Comparison of ENCODE assay signal across 9 cellular contexts in genomic region chr22:39242389-39242808, GRCh38. TPM values are rescaled to one million over a fixed set of nuclear protein-coding genes. Genes with fewer than 3 reads are reported as not detected.
DNase-seq lines count a peak whose midpoint lies in the region; ATAC-seq and TF ChIP-seq lines count a peak whose summit lies in the region.
"Had no signal": no experiment of that assay in that cellular context is flagged by ENCODE, and none has a peak within 500 bp of the region (broad histone marks: within the 10 kb centered on the region; RNA-seq: fewer than 3 reads in every experiment).

No MANE protein-coding gene starts in this region.

- H3K4me3 ChIP-seq in Caco-2 (ENCODE audit: low read depth, low read length), result peak overlapping the region; percentile 93
- peak overlapping the region; percentile 86 for H3K4me3 ChIP-seq in RWPE2 (ENCODE audit: severe bottlenecking)
- peak overlapping the region; percentile 56 to 61 for H3K4me3 ChIP-seq in right atrium auricular region
- H3K4me3 ChIP-seq in retinal pigment epithelial cell (ENCODE audit: low read length), result peak overlapping the region; percentile 50
- H3K4me3 ChIP-seq in osteoblast (ENCODE audit: insufficient read depth, low read length), result no peak overlapping the region

- H3K36me3 Mint-ChIP-seq in Caco-2 (ENCODE audit: insufficient read depth, unreplicated experiment), result peaks cover 29% of the 10 kb centered on the region
- H3K36me3 Mint-ChIP-seq: naive B cell had no signal

- H3K9me3 ChIP-seq in Caco-2 (no peaks in the 10 kb centered on the region), RWPE2 (ENCODE audit: severe bottlenecking) (no peaks in the 10 kb centered on the region), right atrium auricular region (no peaks in the 10 kb centered on the region), osteoblast (ENCODE audit: low read depth, low read length) (no peaks in the 10 kb centered on the region)

- H3K9me3 Mint-ChIP-seq in Caco-2 (ENCODE audit: unreplicated experiment), result no peaks in the 10 kb centered on the region

- DNase-seq in Caco-2, result no peak
- no peak for DNase-seq in RWPE2 (ENCODE audit: low spot score)
- DNase-seq in right atrium auricular region (ENCODE audit: low spot score), result no peak
- DNase-seq in retinal pigment epithelial cell (ENCODE audit: low read depth), result no peak
- DNase-seq in osteoblast (ENCODE audit: insufficient read length, low spot score, missing footprints), result no peak
- DNase-seq: naive B cell had no signal

- no peak for ATAC-seq in RWPE2 (ENCODE audit: low read depth)
- no peak for ATAC-seq in GM21576 (IDR thresholded peaks at IDR 0.05; ENCODE audit: unreplicated experiment)
- ATAC-seq in HG02798 (IDR thresholded peaks at IDR 0.05; ENCODE audit: poor library complexity, unreplicated experiment), result no peak
- ATAC-seq in GM21619 (IDR thresholded peaks at IDR 0.05; ENCODE audit: unreplicated experiment), result no peak

- H3K4me1 ChIP-seq in Caco-2 (peaks cover 16% of the 10 kb centered on the region), RWPE2 (ENCODE audit: insufficient read depth, poor library complexity, severe bottlenecking) (peaks cover 32% of the 10 kb centered on the region), right atrium auricular region (peaks cover 0 to 91% of the 10 kb centered on the region in 2 donors), osteoblast (ENCODE audit: insufficient read depth, low read length) (no peaks in the 10 kb centered on the region)

- H3K79me2 ChIP-seq in osteoblast (ENCODE audit: insufficient read depth, low read length), result no peaks in the 10 kb centered on the region

- POLR2A ChIA-PET in Caco-2 (lab: Charles Lee), result interaction anchor here (1.3 kb wide), 1 partner anchor 28 kb away, joined by 5 read pairs; no protein-coding TSS in a partner anchor

- H3K27me3 ChIP-seq in Caco-2 (replicated peaks; ENCODE audit: control insufficient read depth, insufficient read depth, low read length), result no peaks in the 10 kb centered on the region
- no peaks in the 10 kb centered on the region for H3K27me3 ChIP-seq in RWPE2 (ENCODE audit: insufficient read depth, poor library complexity, severe bottlenecking)
- no peaks in the 10 kb centered on the region for H3K27me3 ChIP-seq in right atrium auricular region
- peaks cover 71% of the 10 kb centered on the region for H3K27me3 ChIP-seq in osteoblast (ENCODE audit: insufficient read depth, low read length)

- peaks cover 20% of the 10 kb centered on the region for H3K4me1 Mint-ChIP-seq in Caco-2 (ENCODE audit: low read depth, unreplicated experiment)

- H4K20me1 ChIP-seq in osteoblast (ENCODE audit: insufficient read depth, low read length), result no peaks in the 10 kb centered on the region

- H3K27me3 Mint-ChIP-seq in Caco-2 (ENCODE audit: insufficient read depth, unreplicated experiment), result no peaks in the 10 kb centered on the region

- H3K36me3 ChIP-seq in Caco-2 (ENCODE audit: control insufficient read depth, insufficient read depth, low read length) (no peaks in the 10 kb centered on the region; the same call in none of the 2 replicates), RWPE2 (ENCODE audit: low read depth) (no peaks in the 10 kb centered on the region), right atrium auricular region (no peaks in the 10 kb centered on the region), osteoblast (ENCODE audit: insufficient read depth, low read length) (no peaks in the 10 kb centered on the region)

- H2AFZ ChIP-seq in osteoblast (ENCODE audit: low read length), result no peak overlapping the region

- CTCF ChIA-PET in Caco-2 (lab: Charles Lee), result no interaction called here

- H3K4me3 Mint-ChIP-seq in Caco-2 (ENCODE audit: unreplicated experiment), result peak overlapping the region; percentile 88

- H3K27ac ChIP-seq in RWPE2 (ENCODE audit: poor library complexity, severe bottlenecking) (peak overlapping the region; percentile 81), right atrium auricular region (peak overlapping the region; percentile 87), osteoblast (ENCODE audit: low read depth, low read length) (no peak overlapping the region)

- intact Hi-C loops in Caco-2 (cut with micrococcal nuclease; ENCODE audit: unreplicated experiment), result loop anchor here (2.0 kb wide), 1 partner anchor 68 kb away; no protein-coding TSS in a partner anchor

- no TSS peak for BruUV-seq in Caco-2 (replicated peaks; lab: Mats Ljungman, UMichigan)

- TF ChIP-seq CTCF in Caco-2 (IDR thresholded peaks at IDR 0.05; ENCODE audit: insufficient read depth in 1 of 2, low read depth in 1 of 2, low read length in 1 of 2, severe bottlenecking in 1 of 2, unreplicated experiment in 1 of 2) (no peak), RWPE2 (IDR thresholded peaks at IDR 0.05; ENCODE audit: poor library complexity, severe bottlenecking) (no peak), right atrium auricular region (IDR thresholded peaks at IDR 0.05) (no peak), retinal pigment epithelial cell (conservative IDR thresholded peaks at IDR 0.05; ENCODE audit: low read depth, low read length) (no peak), osteoblast (IDR thresholded peaks at IDR 0.05; ENCODE audit: extremely low read depth, low read depth, low read length) (no peak)

- peak overlapping the region; percentile 87 for H3K27ac Mint-ChIP-seq in Caco-2 (ENCODE audit: unreplicated experiment)

- no peak overlapping the region for H3K4me2 ChIP-seq in osteoblast (ENCODE audit: insufficient read depth, low read length)

RNA-seq across cellular contexts. Expression of gene PDGFB, which starts 2.4 kb away (rescaled TPM):
- total RNA-seq in Caco-2 (2022), result 7.2 and 8.3 TPM in 2 replicates
- 10 to 100 TPM; 21.9 to 22.0 TPM for total RNA-seq in right atrium auricular region
- under 0.01 TPM in 1 of 2 replicates, not detected in the other for total RNA-seq in osteoblast
